Comparison of ENCODE assay signal across 1 cellular context in genomic region chr15:67882487-67883227, GRCh38.
TF ChIP-seq lines count a peak whose summit lies in the region.

No MANE protein-coding gene starts in this region.

TF ChIP-seq in K562, 482 proteins besides CTCF, POLR2A, EP300 and RAD21 (continued from another document and continues in another):
- TF ChIP-seq, protein P1, sequence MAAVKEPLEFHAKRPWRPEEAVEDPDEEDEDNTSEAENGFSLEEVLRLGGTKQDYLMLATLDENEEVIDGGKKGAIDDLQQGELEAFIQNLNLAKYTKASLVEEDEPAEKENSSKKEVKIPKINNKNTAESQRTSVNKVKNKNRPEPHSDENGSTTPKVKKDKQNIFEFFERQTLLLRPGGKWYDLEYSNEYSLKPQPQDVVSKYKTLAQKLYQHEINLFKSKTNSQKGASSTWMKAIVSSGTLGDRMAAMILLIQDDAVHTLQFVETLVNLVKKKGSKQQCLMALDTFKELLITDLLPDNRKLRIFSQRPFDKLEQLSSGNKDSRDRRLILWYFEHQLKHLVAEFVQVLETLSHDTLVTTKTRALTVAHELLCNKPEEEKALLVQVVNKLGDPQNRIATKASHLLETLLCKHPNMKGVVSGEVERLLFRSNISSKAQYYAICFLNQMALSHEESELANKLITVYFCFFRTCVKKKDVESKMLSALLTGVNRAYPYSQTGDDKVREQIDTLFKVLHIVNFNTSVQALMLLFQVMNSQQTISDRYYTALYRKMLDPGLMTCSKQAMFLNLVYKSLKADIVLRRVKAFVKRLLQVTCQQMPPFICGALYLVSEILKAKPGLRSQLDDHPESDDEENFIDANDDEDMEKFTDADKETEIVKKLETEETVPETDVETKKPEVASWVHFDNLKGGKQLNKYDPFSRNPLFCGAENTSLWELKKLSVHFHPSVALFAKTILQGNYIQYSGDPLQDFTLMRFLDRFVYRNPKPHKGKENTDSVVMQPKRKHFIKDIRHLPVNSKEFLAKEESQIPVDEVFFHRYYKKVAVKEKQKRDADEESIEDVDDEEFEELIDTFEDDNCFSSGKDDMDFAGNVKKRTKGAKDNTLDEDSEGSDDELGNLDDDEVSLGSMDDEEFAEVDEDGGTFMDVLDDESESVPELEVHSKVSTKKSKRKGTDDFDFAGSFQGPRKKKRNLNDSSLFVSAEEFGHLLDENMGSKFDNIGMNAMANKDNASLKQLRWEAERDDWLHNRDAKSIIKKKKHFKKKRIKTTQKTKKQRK (IDR thresholded peaks at IDR 0.05; ENCODE audit: borderline replicate concordance, low read depth, low read length): no peak
- TF ChIP-seq KDM2B (CRISPR knock-in tag; IDR thresholded peaks at IDR 0.05) (no peak), WHSC1 (IDR thresholded peaks at IDR 0.05; ENCODE audit: low read length) (no peak), E4F1 (CRISPR knock-in tag; IDR thresholded peaks at IDR 0.05; ENCODE audit: borderline replicate concordance) (no peak), ELK1 (CRISPR knock-in tag; IDR thresholded peaks at IDR 0.05) (no peak), CBX8 (IDR thresholded peaks at IDR 0.05; ENCODE audit: borderline replicate concordance, extremely low read depth, low read depth, low read length, poor library complexity, severe bottlenecking) (no peak), TGIF2 (CRISPR knock-in tag; IDR thresholded peaks at IDR 0.05) (no peak), TFAP4 (CRISPR knock-in tag; IDR thresholded peaks at IDR 0.05; ENCODE audit: borderline replicate concordance) (no peak), ZNF282 (CRISPR knock-in tag; IDR thresholded peaks at IDR 0.05) (no peak), EZH2 (IDR thresholded peaks at IDR 0.05; ENCODE audit: borderline replicate concordance, low read depth, low read length) (no peak), MXI1 (IDR thresholded peaks at IDR 0.05; ENCODE audit: low read depth, low read length) (no peak), STAT6 (CRISPR knock-in tag; IDR thresholded peaks at IDR 0.05) (no peak), OTX1 (CRISPR knock-in tag; IDR thresholded peaks at IDR 0.05) (peak; percentile 78; the same call in 1 of the 2 replicates), ZNF184 (CRISPR knock-in tag; IDR thresholded peaks at IDR 0.05) (no peak), ZNF3 (CRISPR knock-in tag; IDR thresholded peaks at IDR 0.05) (no peak), HDAC6 (IDR thresholded peaks at IDR 0.05; ENCODE audit: low read depth, low read length) (no peak), ASH1L (IDR thresholded peaks at IDR 0.05; ENCODE audit: borderline replicate concordance, low read depth, partially characterized antibody) (no peak), NFYB (IDR thresholded peaks at IDR 0.05; ENCODE audit: extremely low read depth, insufficient read length) (no peak), KAT2B (IDR thresholded peaks at IDR 0.05; ENCODE audit: low read depth, low read length) (no peak), HIVEP1 (CRISPR knock-in tag; IDR thresholded peaks at IDR 0.05) (no peak), RFX7 (CRISPR knock-in tag; IDR thresholded peaks at IDR 0.05) (no peak), MED1 (CRISPR knock-in tag; IDR thresholded peaks at IDR 0.05; ENCODE audit: borderline replicate concordance) (no peak), MEIS2 (IDR thresholded peaks at IDR 0.05; ENCODE audit: partially characterized antibody) (peak; percentile 84), DDX20 (tag; IDR thresholded peaks at IDR 0.05; ENCODE audit: low read depth) (no peak), BCL6 (CRISPR knock-in tag; IDR thresholded peaks at IDR 0.05) (0 out of 2 replicates have a peak, but pooled peaks have one; percentile 43), ZSCAN32 (CRISPR knock-in tag; IDR thresholded peaks at IDR 0.05) (no peak), ZNF253 (CRISPR knock-in tag; conservative IDR thresholded peaks at IDR 0.05) (no peak), XRCC5 (IDR thresholded peaks at IDR 0.05; ENCODE audit: low read depth, low read length) (no peak), GABPB2 (CRISPR knock-in tag; conservative IDR thresholded peaks at IDR 0.05) (no peak)
- TF ChIP-seq, protein P2, sequence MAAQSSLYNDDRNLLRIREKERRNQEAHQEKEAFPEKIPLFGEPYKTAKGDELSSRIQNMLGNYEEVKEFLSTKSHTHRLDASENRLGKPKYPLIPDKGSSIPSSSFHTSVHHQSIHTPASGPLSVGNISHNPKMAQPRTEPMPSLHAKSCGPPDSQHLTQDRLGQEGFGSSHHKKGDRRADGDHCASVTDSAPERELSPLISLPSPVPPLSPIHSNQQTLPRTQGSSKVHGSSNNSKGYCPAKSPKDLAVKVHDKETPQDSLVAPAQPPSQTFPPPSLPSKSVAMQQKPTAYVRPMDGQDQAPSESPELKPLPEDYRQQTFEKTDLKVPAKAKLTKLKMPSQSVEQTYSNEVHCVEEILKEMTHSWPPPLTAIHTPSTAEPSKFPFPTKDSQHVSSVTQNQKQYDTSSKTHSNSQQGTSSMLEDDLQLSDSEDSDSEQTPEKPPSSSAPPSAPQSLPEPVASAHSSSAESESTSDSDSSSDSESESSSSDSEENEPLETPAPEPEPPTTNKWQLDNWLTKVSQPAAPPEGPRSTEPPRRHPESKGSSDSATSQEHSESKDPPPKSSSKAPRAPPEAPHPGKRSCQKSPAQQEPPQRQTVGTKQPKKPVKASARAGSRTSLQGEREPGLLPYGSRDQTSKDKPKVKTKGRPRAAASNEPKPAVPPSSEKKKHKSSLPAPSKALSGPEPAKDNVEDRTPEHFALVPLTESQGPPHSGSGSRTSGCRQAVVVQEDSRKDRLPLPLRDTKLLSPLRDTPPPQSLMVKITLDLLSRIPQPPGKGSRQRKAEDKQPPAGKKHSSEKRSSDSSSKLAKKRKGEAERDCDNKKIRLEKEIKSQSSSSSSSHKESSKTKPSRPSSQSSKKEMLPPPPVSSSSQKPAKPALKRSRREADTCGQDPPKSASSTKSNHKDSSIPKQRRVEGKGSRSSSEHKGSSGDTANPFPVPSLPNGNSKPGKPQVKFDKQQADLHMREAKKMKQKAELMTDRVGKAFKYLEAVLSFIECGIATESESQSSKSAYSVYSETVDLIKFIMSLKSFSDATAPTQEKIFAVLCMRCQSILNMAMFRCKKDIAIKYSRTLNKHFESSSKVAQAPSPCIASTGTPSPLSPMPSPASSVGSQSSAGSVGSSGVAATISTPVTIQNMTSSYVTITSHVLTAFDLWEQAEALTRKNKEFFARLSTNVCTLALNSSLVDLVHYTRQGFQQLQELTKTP (IDR thresholded peaks at IDR 0.05; ENCODE audit: low read depth in 1 of 2, partially characterized antibody in 2 of 2): no peak
- TF ChIP-seq, protein P3, sequence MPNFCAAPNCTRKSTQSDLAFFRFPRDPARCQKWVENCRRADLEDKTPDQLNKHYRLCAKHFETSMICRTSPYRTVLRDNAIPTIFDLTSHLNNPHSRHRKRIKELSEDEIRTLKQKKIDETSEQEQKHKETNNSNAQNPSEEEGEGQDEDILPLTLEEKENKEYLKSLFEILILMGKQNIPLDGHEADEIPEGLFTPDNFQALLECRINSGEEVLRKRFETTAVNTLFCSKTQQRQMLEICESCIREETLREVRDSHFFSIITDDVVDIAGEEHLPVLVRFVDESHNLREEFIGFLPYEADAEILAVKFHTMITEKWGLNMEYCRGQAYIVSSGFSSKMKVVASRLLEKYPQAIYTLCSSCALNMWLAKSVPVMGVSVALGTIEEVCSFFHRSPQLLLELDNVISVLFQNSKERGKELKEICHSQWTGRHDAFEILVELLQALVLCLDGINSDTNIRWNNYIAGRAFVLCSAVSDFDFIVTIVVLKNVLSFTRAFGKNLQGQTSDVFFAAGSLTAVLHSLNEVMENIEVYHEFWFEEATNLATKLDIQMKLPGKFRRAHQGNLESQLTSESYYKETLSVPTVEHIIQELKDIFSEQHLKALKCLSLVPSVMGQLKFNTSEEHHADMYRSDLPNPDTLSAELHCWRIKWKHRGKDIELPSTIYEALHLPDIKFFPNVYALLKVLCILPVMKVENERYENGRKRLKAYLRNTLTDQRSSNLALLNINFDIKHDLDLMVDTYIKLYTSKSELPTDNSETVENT (CRISPR knock-in tag; IDR thresholded peaks at IDR 0.05): no peak
- TF ChIP-seq, protein P4, sequence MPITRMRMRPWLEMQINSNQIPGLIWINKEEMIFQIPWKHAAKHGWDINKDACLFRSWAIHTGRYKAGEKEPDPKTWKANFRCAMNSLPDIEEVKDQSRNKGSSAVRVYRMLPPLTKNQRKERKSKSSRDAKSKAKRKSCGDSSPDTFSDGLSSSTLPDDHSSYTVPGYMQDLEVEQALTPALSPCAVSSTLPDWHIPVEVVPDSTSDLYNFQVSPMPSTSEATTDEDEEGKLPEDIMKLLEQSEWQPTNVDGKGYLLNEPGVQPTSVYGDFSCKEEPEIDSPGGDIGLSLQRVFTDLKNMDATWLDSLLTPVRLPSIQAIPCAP (CRISPR knock-in tag; IDR thresholded peaks at IDR 0.05; ENCODE audit: borderline replicate concordance): no peak
- TF ChIP-seq, protein P5, sequence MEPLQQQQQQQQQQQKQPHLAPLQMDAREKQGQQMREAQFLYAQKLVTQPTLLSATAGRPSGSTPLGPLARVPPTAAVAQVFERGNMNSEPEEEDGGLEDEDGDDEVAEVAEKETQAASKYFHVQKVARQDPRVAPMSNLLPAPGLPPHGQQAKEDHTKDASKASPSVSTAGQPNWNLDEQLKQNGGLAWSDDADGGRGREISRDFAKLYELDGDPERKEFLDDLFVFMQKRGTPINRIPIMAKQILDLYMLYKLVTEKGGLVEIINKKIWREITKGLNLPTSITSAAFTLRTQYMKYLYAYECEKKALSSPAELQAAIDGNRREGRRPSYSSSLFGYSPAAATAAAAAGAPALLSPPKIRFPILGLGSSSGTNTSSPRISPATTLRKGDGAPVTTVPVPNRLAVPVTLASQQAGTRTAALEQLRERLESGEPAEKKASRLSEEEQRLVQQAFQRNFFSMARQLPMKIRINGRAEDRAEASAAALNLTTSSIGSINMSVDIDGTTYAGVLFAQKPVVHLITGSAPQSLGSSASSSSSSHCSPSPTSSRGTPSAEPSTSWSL (CRISPR knock-in tag; IDR thresholded peaks at IDR 0.05; ENCODE audit: borderline replicate concordance): no peak
- TF ChIP-seq, protein P6, sequence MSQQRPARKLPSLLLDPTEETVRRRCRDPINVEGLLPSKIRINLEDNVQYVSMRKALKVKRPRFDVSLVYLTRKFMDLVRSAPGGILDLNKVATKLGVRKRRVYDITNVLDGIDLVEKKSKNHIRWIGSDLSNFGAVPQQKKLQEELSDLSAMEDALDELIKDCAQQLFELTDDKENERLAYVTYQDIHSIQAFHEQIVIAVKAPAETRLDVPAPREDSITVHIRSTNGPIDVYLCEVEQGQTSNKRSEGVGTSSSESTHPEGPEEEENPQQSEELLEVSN (IDR thresholded peaks at IDR 0.05; ENCODE audit: borderline replicate concordance in 1 of 2, extremely low read depth in 1 of 2, insufficient read depth in 1 of 2, insufficient read length in 1 of 2, low read depth in 1 of 2, low read length in 1 of 2, poor library complexity in 1 of 2, severe bottlenecking in 1 of 2): peak in 1 of 2 experiments; percentile 25
- TF ChIP-seq, protein P7, sequence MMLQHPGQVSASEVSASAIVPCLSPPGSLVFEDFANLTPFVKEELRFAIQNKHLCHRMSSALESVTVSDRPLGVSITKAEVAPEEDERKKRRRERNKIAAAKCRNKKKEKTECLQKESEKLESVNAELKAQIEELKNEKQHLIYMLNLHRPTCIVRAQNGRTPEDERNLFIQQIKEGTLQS (IDR thresholded peaks at IDR 0.05): no peak
- TF ChIP-seq, protein P7 (CRISPR knock-in tag; conservative IDR thresholded peaks at IDR 0.05): no peak
